Comparison of ENCODE assay signal across 13 cellular contexts in the genomic region with DNA sequence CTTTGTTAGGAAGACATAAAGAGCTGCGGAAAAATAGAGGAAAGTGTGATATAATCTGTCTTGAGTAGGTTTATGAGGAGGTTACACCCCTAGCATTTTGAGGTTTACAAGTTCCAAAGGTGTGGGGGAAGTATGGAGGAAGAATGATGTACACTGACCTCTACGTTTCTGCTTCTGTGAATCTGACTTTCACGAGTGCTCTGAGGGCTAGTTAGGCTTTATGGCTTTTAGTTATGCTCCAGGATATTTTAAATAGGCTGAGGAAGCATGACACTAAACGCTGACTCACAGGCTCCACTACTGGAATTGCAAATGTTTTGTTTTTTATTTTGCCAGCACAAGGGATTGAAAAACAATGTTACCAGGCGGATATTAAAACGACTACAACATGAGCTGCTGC. TPM values are rescaled to one million over a fixed set of nuclear protein-coding genes. Genes with fewer than 3 reads are reported as not detected.
DNase-seq lines count a peak whose midpoint lies in the region; ATAC-seq and TF ChIP-seq lines count a peak whose summit lies in the region.
"Had no signal": no experiment of that assay in that cellular context is flagged by ENCODE, and none has a peak within 500 bp of the region (broad histone marks: within the 10 kb centered on the region; RNA-seq: fewer than 3 reads in every experiment).

No MANE protein-coding gene starts in this region.

- 0 out of 4 replicates have a peak overlapping the region, but pooled peaks of 1 of the 2 experiments have one; percentile 41 for H4K8ac ChIP-seq in IMR-90 (ENCODE audit: low read depth in 2 of 2, low read length in 2 of 2)

- H3K9me1 ChIP-seq in IMR-90 (ENCODE audit: insufficient read depth, low read length), result peaks cover 5% of the 10 kb centered on the region

- no peak overlapping the region for H3K56ac ChIP-seq in IMR-90 (ENCODE audit: extremely low read depth, insufficient read depth, low read length)

- dilution Hi-C loops in IMR-90 (cut with HindIII; ENCODE audit: low sequenced_read_pairs, unreplicated experiment), result no loop called here

- in situ Hi-C loops in IMR-90 (cut with MboI; ENCODE audit: low sequenced_read_pairs), result loop anchor here (10.0 kb wide), 1 partner anchor 132 kb away; no protein-coding TSS in a partner anchor

- H2BK120ac ChIP-seq in IMR-90 (ENCODE audit: low read depth, low read length), result peak overlapping the region; percentile 41; the same call in 1 of the 2 replicates

- peak overlapping the region; percentile 61; the same call in 1 of the 2 replicates for H4K5ac ChIP-seq in IMR-90 (ENCODE audit: low read depth, low read length)

- ATAC-seq in IMR-90 (ENCODE audit: low read depth), result peak; percentile 89
- ATAC-seq in lower lobe of right lung, result no peak
- ATAC-seq in GM21619 (IDR thresholded peaks at IDR 0.05; ENCODE audit: unreplicated experiment), result no peak
- no peak for ATAC-seq in stimulated activated naive CD8-positive, alpha-beta T cell treated with anti-CD3 and anti-CD28 coated beads, Interleukin-15, Interleukin-2, amounts not matched to agents 100 U/mL and 50 U/mL, for 24 hours

- WGBS in IMR-90 (ENCODE audit: extremely low coverage in 2 of 2, insufficient read length in 1 of 2), 2 experiments, result no CpG with 5 or more reads among the region's 6 CpGs

- H2BK20ac ChIP-seq in IMR-90 (ENCODE audit: low read depth, low read length), result no peak overlapping the region

- H3K23ac ChIP-seq in IMR-90 (ENCODE audit: low read depth, low read length), result no peak overlapping the region; the same call in 1 of the 2 replicates

- H3K9ac ChIP-seq in IMR-90 (ENCODE audit: low read depth, low read length), result peak overlapping the region; percentile 59; the same call in 1 of the 2 replicates

- intact Hi-C loops in IMR-90 (cut with micrococcal nuclease), result loop anchor here (5.0 kb wide), 2 partner anchors 44 to 139 kb away; partner anchors contain the start of gene UTS2B
- intact Hi-C loops in lower lobe of right lung (cut with DNase I), result no loop called here

- H2BK15ac ChIP-seq in IMR-90 (ENCODE audit: low read depth, low read length), result peak overlapping the region; percentile 25; the same call in 2 of the 3 replicates

- H2AK9ac ChIP-seq in IMR-90 (replicated peaks; ENCODE audit: low read depth, low read length, poor library complexity), result no peak overlapping the region

- H4K91ac ChIP-seq in IMR-90 (ENCODE audit: insufficient read depth, low read depth, low read length), result no peak overlapping the region

- no peaks in the 10 kb centered on the region for H4K20me1 ChIP-seq in IMR-90 (ENCODE audit: insufficient read depth, low read length)

- H2AK5ac ChIP-seq in IMR-90 (ENCODE audit: low read depth, low read length), result no peak overlapping the region

- H3K27ac ChIP-seq in IMR-90 (ENCODE audit: insufficient read depth, low read length) (peak overlapping the region; percentile 51; the same call in 1 of the 2 replicates), lower lobe of right lung (peak overlapping the region; percentile 19)
- H3K27ac ChIP-seq: HL-60 had no signal

- TF ChIP-seq CTCF in IMR-90 (conservative IDR thresholded peaks at IDR 0.05; ENCODE audit: low read depth, low read length) (no peak), lower lobe of right lung (IDR thresholded peaks at IDR 0.05) (no peak)

- peak overlapping the region; percentile 32; the same call in 1 of the 2 replicates for H3K4ac ChIP-seq in IMR-90 (ENCODE audit: low read depth, low read length)

- no peaks in the 10 kb centered on the region for H3K9me3 ChIP-seq in IMR-90 (ENCODE audit: control insufficient read depth, insufficient read depth, low read length)
- H3K9me3 ChIP-seq in lower lobe of right lung, result no peaks in the 10 kb centered on the region

- H3K36me3 ChIP-seq in IMR-90 (ENCODE audit: control insufficient read depth, insufficient read depth, low read length), result peaks cover 16% of the 10 kb centered on the region
- H3K36me3 ChIP-seq in lower lobe of right lung, result peaks cover 42% of the 10 kb centered on the region

- no peak for TF ChIP-seq POLR2A in IMR-90 (IDR thresholded peaks at IDR 0.05; ENCODE audit: low read depth, low read length)

- H3K18ac ChIP-seq in IMR-90 (ENCODE audit: low read depth, low read length), result peak overlapping the region; percentile 91; the same call in 1 of the 2 replicates

- DNase-seq in A172 (ENCODE audit: low spot score) (peak; percentile 69), IMR-90 (peak; percentile 81), dedifferentiated amniotic fluid mesenchymal stem cell (ENCODE audit: extremely low spot score) (peak; percentile 73), lower lobe of right lung (no peak), GDM1 (lab: John Stamatoyannopoulos, UW) (no peak), ecto neural progenitor cell (ENCODE audit: low spot score) (no peak)
- no peak for DNase-seq in stimulated activated naive CD8-positive, alpha-beta T cell treated with anti-CD3 and anti-CD28 coated beads, Interleukin-15, Interleukin-2, amounts not matched to agents 100 U/mL and 50 U/mL, for 24 hours
- DNase-seq: cortex of kidney, NCI-H510A treated with DMSO at 0.1 percent for 48 hours, posterior cingulate gyrus, trophoblast cell had no signal

- CTCF ChIA-PET in IMR-90 (lab: Yijun Ruan, JAX), result no interaction called here

- BruUV-seq in IMR-90 (replicated peaks; lab: Mats Ljungman, UMichigan), result no TSS peak

- H2BK5ac ChIP-seq in IMR-90 (ENCODE audit: low read depth, low read length, poor library complexity, severe bottlenecking), result peak overlapping the region; percentile 94

- H3K4me1 ChIP-seq in IMR-90 (ENCODE audit: control insufficient read depth, insufficient read depth, low read length) (peaks cover 11% of the 10 kb centered on the region), lower lobe of right lung (peaks cover 36% of the 10 kb centered on the region)

- no peak overlapping the region for H3K14ac ChIP-seq in IMR-90 (replicated peaks; ENCODE audit: low read depth, low read length)

- peaks cover 13 to 50% of the 10 kb centered on the region in 2 experiments for H3K79me1 ChIP-seq in IMR-90 (ENCODE audit: low read depth in 1 of 2, low read length in 2 of 2)

- H3K4me3 ChIP-seq in IMR-90 (ENCODE audit: insufficient read depth, low read depth, low read length), result no peak overlapping the region
- H3K4me3 ChIP-seq in lower lobe of right lung, result no peak overlapping the region

- no peak overlapping the region for H2AFZ ChIP-seq in IMR-90 (replicated peaks; ENCODE audit: low read length, poor library complexity)

- POLR2A ChIA-PET in IMR-90 (lab: Charles Lee; ENCODE audit: unreplicated experiment), result interaction anchor here (1.0 kb wide), 1 partner anchor 24 kb away, joined by 3 read pairs; no protein-coding TSS in a partner anchor

- H3K27me3 ChIP-seq in IMR-90 (ENCODE audit: control insufficient read depth, insufficient read depth, low read length), result no peaks in the 10 kb centered on the region
- no peaks in the 10 kb centered on the region for H3K27me3 ChIP-seq in lower lobe of right lung (ENCODE audit: low read depth)

- H3K4me2 ChIP-seq in IMR-90 (ENCODE audit: low read depth, low read length), result peak overlapping the region; percentile 88; the same call in 1 of the 2 replicates

- TF ChIP-seq RAD21 in IMR-90 (IDR thresholded peaks at IDR 0.05; ENCODE audit: low read length), result no peak

TF ChIP-seq in IMR-90, 13 proteins besides CTCF, POLR2A, EP300 and RAD21 (continues in another document):
- peak; percentile 69 for TF ChIP-seq NFE2L2 (IDR thresholded peaks at IDR 0.05; ENCODE audit: low read depth, low read length)
- no peak for TF ChIP-seq CHD1 (IDR thresholded peaks at IDR 0.05; ENCODE audit: low read depth, low read length)
- no peak for TF ChIP-seq MAZ (IDR thresholded peaks at IDR 0.05; ENCODE audit: borderline replicate concordance, low read depth, low read length)
- no peak; the same call in 1 of the 2 replicates for TF ChIP-seq CEBPB (IDR thresholded peaks at IDR 0.05; ENCODE audit: low read depth, low read length)
- no peak for TF ChIP-seq USF2 (IDR thresholded peaks at IDR 0.05; ENCODE audit: low read depth, low read length)
- no peak for TF ChIP-seq MXI1 (IDR thresholded peaks at IDR 0.05; ENCODE audit: borderline replicate concordance, low read depth, low read length)
- TF ChIP-seq BHLHE40 (IDR thresholded peaks at IDR 0.05; ENCODE audit: low read depth, low read length), result no peak
- no peak for TF ChIP-seq SMC3 (IDR thresholded peaks at IDR 0.05; ENCODE audit: low read depth, low read length)
- TF ChIP-seq, protein P1, sequence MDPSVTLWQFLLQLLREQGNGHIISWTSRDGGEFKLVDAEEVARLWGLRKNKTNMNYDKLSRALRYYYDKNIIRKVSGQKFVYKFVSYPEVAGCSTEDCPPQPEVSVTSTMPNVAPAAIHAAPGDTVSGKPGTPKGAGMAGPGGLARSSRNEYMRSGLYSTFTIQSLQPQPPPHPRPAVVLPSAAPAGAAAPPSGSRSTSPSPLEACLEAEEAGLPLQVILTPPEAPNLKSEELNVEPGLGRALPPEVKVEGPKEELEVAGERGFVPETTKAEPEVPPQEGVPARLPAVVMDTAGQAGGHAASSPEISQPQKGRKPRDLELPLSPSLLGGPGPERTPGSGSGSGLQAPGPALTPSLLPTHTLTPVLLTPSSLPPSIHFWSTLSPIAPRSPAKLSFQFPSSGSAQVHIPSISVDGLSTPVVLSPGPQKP (IDR thresholded peaks at IDR 0.05; ENCODE audit: borderline replicate concordance, low read depth, low read length), result no peak
- TF ChIP-seq FOS (IDR thresholded peaks at IDR 0.05; ENCODE audit: low read depth, low read length), result peak; percentile 56
- no peak for TF ChIP-seq RCOR1 (IDR thresholded peaks at IDR 0.05; ENCODE audit: insufficient replicate concordance, low read length)
- no peak for TF ChIP-seq RFX5 (IDR thresholded peaks at IDR 0.05; ENCODE audit: low read depth, low read length)

RNA-seq across cellular contexts. Expression of gene UTS2B, which starts 46.4 kb away (rescaled TPM):
- not detected in 2 replicates for total RNA-seq in A172 (2014; rRNA removed; shearing (Covaris generic))
- total RNA-seq in IMR-90 (2012; rRNA removed), result 0.72 and 0.83 TPM in 2 replicates
- 0.56 and 0.79 TPM in 2 replicates for polyA plus RNA-seq in IMR-90 (2012; rRNA removed)
- 0.24 TPM in 2 replicates for polyA plus RNA-seq in IMR-90 (2012; cell fraction: cytosol; rRNA removed)
- 0.16 and 1.5 TPM in 2 replicates for polyA plus RNA-seq in IMR-90 (2012; cell fraction: nucleus; rRNA removed; ENCODE audit: low replicate concordance)
- 0.44 TPM for total RNA-seq in lower lobe of right lung

RNA-seq across cellular contexts. Expression of gene CCDC50, which starts 47.5 kb away (rescaled TPM):
- 94.5 and 110 TPM in 2 replicates for total RNA-seq in A172 (2014; rRNA removed; shearing (Covaris generic))
- total RNA-seq in IMR-90 (2012; rRNA removed), result 63.1 and 110 TPM in 2 replicates
- 57.7 and 59.0 TPM in 2 replicates for polyA plus RNA-seq in IMR-90 (2012; rRNA removed)
- polyA plus RNA-seq in IMR-90 (2012; cell fraction: cytosol; rRNA removed), result 37.1 and 54.2 TPM in 2 replicates
- polyA plus RNA-seq in IMR-90 (2012; cell fraction: nucleus; rRNA removed; ENCODE audit: low replicate concordance), result 25.1 and 52.9 TPM in 2 replicates
- total RNA-seq in lower lobe of right lung, result 66.5 TPM

Comparison
In these comparisons a context has a peak if more than half of its experiments do, and no peak if none do; other contexts are left out.
1. DNase-seq: peak in A172 (single experiment), IMR-90 (single experiment) and dedifferentiated amniotic fluid mesenchymal stem cell (single experiment); none in lower lobe of right lung (single experiment), GDM1 (single experiment), stimulated activated naive CD8-positive, alpha-beta T cell treated with anti-CD3 and anti-CD28 coated beads, Interleukin-15, Interleukin-2, amounts not matched to agents 100 U/mL and 50 U/mL, for 24 hours (single experiment) and ecto neural progenitor cell (single experiment).